In the genomic region with DNA sequence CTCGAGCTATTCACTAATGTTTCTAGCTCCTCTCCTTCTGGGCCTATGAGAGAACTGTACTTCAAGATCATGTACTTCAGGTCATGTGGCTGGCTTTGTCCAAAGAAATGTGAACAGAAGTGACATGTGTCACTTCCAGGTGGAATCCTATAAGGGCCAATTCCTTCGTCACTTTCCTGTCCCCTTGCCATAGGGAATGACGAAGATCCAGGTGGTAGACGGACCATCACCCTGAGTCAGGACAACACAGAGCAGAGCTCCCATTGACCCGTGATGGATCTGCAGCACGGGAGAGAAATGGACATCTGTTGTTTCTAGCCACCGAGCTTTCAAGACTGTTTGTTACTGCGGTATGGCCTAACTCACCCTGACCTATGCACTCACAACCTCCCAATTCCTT, we compare ENCODE assay signal across 33 cellular contexts.
"Had no signal": no experiment of that assay in that cellular context is flagged by ENCODE, and none has a peak within 500 bp of the region (broad histone marks: within the 10 kb centered on the region; RNA-seq: fewer than 3 reads in every experiment).

No MANE protein-coding gene starts in this region.

- H3K27me3 ChIP-seq: brain microvascular endothelial cell, SJCRH30 had no signal

- H3K9me3 ChIP-seq: SJCRH30, SK-N-SH had no signal

- H3K27ac Mint-ChIP-seq: activated CD4-positive, alpha-beta T cell treated with anti-CD3 and anti-CD28 coated beads for 36 hours; activated CD4-positive, alpha-beta T cell treated with anti-CD3 and anti-CD28 coated beads, Interleukin-2, amount 10 ng/mL, durations not matched to agents 7 days and 5 days; activated CD8-positive, alpha-beta T cell treated with anti-CD3 and anti-CD28 coated beads, Interleukin-2, amount 10 ng/mL, durations not matched to agents 7 days and 5 days; activated naive CD4-positive, alpha-beta T cell treated with anti-CD3 and anti-CD28 coated beads, Interleukin-2, amount 10 ng/mL, durations not matched to agents 7 days and 5 days; activated naive CD8-positive, alpha-beta T cell; activated naive CD8-positive, alpha-beta T cell treated with anti-CD3 and anti-CD28 coated beads, Interleukin-2, amount 50 U/mL, for 24 hours; activated T-helper 1 cell treated with anti-CD3 and anti-CD28 coated beads, Interleukin-12 subunit alpha, Interleukin-12 subunit beta, Interleukin-2, Interleukin-4 antibody, amounts not matched to agents 30 ng/mL and 10 ng/mL and 1 ng/mL, durations not matched to agents 14 hours and 24 hours and 36 hours; T-cell; T-helper 17 cell; WTC11 had no signal

- H3K27ac ChIP-seq: brain microvascular endothelial cell, KMS-11, SJCRH30 had no signal

- H3K36me3 ChIP-seq: brain microvascular endothelial cell, SJCRH30 had no signal

- H3K4me1 Mint-ChIP-seq: activated CD4-positive, alpha-beta T cell treated with anti-CD3 and anti-CD28 coated beads for 36 hours; activated CD4-positive, alpha-beta T cell treated with anti-CD3 and anti-CD28 coated beads, Interleukin-2, amount 10 ng/mL, durations not matched to agents 7 days and 5 days; activated naive CD4-positive, alpha-beta T cell treated with anti-CD3 and anti-CD28 coated beads, Interleukin-2, amount 10 ng/mL, durations not matched to agents 7 days and 5 days; activated naive CD8-positive, alpha-beta T cell treated with anti-CD3 and anti-CD28 coated beads, Interleukin-2, amount 50 U/mL, for 24 hours; T-cell; T-helper 17 cell; WTC11 had no signal

- ATAC-seq: activated CD4-positive, alpha-beta T cell treated with anti-CD3 and anti-CD28 coated beads for 36 hours; activated CD4-positive, CD25-positive, alpha-beta regulatory T cell treated with anti-CD3 and anti-CD28 coated beads, Interleukin-2, amount 50 U/mL, for 24 hours; activated CD8-positive, alpha-beta T cell treated with anti-CD3 and anti-CD28 coated beads, Interleukin-2, amount 10 ng/mL, durations not matched to agents 7 days and 5 days; activated naive CD8-positive, alpha-beta T cell treated with anti-CD3 and anti-CD28 coated beads, Interleukin-2, amount 50 U/mL, for 24 hours; activated T-cell treated with anti-CD3 and anti-CD28 coated beads, Interleukin-2, amount 50 U/mL, for 4 hours; PC-3; T-cell; T-helper 17 cell; WTC11 had no signal

- H3K9ac ChIP-seq: KMS-11, SK-N-SH had no signal

- H3K9me2 ChIP-seq: SK-N-SH had no signal

- H3K27me3 Mint-ChIP-seq: activated naive CD4-positive, alpha-beta T cell treated with anti-CD3 and anti-CD28 coated beads, Interleukin-2, amount 10 ng/mL, durations not matched to agents 7 days and 5 days had no signal

- H3K4me3 ChIP-seq: SJCRH30 had no signal

- H3K4me3 Mint-ChIP-seq: activated CD4-positive, alpha-beta T cell treated with anti-CD3 and anti-CD28 coated beads for 36 hours; activated CD4-positive, alpha-beta T cell treated with anti-CD3 and anti-CD28 coated beads, Interleukin-2, amount 10 ng/mL, durations not matched to agents 7 days and 5 days; activated CD8-positive, alpha-beta T cell treated with anti-CD3 and anti-CD28 coated beads, Interleukin-2, amount 10 ng/mL, durations not matched to agents 7 days and 5 days; activated naive CD4-positive, alpha-beta T cell treated with anti-CD3 and anti-CD28 coated beads, Interleukin-2, amount 10 ng/mL, durations not matched to agents 7 days and 5 days; activated naive CD8-positive, alpha-beta T cell; activated naive CD8-positive, alpha-beta T cell treated with anti-CD3 and anti-CD28 coated beads, Interleukin-2, amount 50 U/mL, for 24 hours; activated T-cell treated with anti-CD3 and anti-CD28 coated beads, Interleukin-2, amount 50 U/mL, for 4 hours; activated T-helper 1 cell treated with anti-CD3 and anti-CD28 coated beads, Interleukin-12 subunit alpha, Interleukin-12 subunit beta, Interleukin-2, Interleukin-4 antibody, amounts not matched to agents 30 ng/mL and 10 ng/mL and 1 ng/mL, durations not matched to agents 14 hours and 24 hours and 36 hours; T-cell; T-helper 17 cell; WTC11 had no signal

- H3K9me3 Mint-ChIP-seq: activated CD4-positive, alpha-beta T cell treated with anti-CD3 and anti-CD28 coated beads, Interleukin-2, amount 10 ng/mL, durations not matched to agents 7 days and 5 days; activated naive CD4-positive, alpha-beta T cell treated with anti-CD3 and anti-CD28 coated beads, Interleukin-2, amount 10 ng/mL, durations not matched to agents 7 days and 5 days; activated naive CD8-positive, alpha-beta T cell treated with anti-CD3 and anti-CD28 coated beads, Interleukin-2, amount 50 U/mL, for 24 hours; activated T-cell treated with anti-CD3 and anti-CD28 coated beads, Interleukin-2, amount 50 U/mL, for 4 hours; activated T-helper 1 cell treated with anti-CD3 and anti-CD28 coated beads, Interleukin-12 subunit alpha, Interleukin-12 subunit beta, Interleukin-2, Interleukin-4 antibody, amounts not matched to agents 30 ng/mL and 10 ng/mL and 1 ng/mL, durations not matched to agents 14 hours and 24 hours and 36 hours; T-cell had no signal

- DNase-seq: activated CD4-positive, alpha-beta T cell treated with anti-CD3 and anti-CD28 coated beads for 36 hours; activated CD4-positive, alpha-beta T cell treated with anti-CD3 and anti-CD28 coated beads, Interleukin-2, amount 10 ng/mL, durations not matched to agents 7 days and 5 days; activated CD4-positive, alpha-beta T cell treated with anti-CD3 and anti-CD28 coated beads, Interleukin-2, amount 50 U/mL, for 48 hours; activated CD8-positive, alpha-beta T cell treated with anti-CD3 and anti-CD28 coated beads, Interleukin-2, amount 10 ng/mL, durations not matched to agents 7 days and 5 days; activated effector memory CD4-positive, alpha-beta T cell treated with Interleukin-2 at 50 U/mL for 16 hours; activated naive CD4-positive, alpha-beta T cell treated with anti-CD3 and anti-CD28 coated beads, Interleukin-2, amount 10 ng/mL, durations not matched to agents 7 days and 5 days; activated naive CD8-positive, alpha-beta T cell treated with anti-CD3 and anti-CD28 coated beads, Interleukin-2, amount 50 U/mL, for 24 hours; activated T-cell treated with anti-CD3 and anti-CD28 coated beads, Interleukin-2, amount 50 U/mL, for 4 hours; anterior cingulate cortex; brain microvascular endothelial cell; central memory CD4-positive, alpha-beta T cell; NCI-H1092 treated with DMSO at 0.1 percent for 48 hours; NCI-H1417; NCI-H146; NCI-H187; NCI-H2029 treated with DMSO at 0.1 percent for 48 hours; NCI-H2107; NCI-H2171; NCI-H510A; NCI-H526; NCI-H748 treated with DMSO at 0.1 percent for 48 hours; NK-92 treated with Interleukin-12 subunit alpha and Interleukin-12 subunit beta, amount 100 ng/mL, for 24 hours; PC-3; SHP77; SJCRH30; SK-N-SH; T-cell; T-helper 17 cell had no signal

- H3K4me2 ChIP-seq: KMS-11, SK-N-SH had no signal

- H3K36me3 Mint-ChIP-seq: activated naive CD4-positive, alpha-beta T cell treated with anti-CD3 and anti-CD28 coated beads, Interleukin-2, amount 10 ng/mL, durations not matched to agents 7 days and 5 days; activated naive CD8-positive, alpha-beta T cell; T-cell; WTC11 had no signal
